Comparison of ENCODE assay signal across 8 cellular contexts in genomic region chr20:33789109-33789857, GRCh38. TPM values are rescaled to one million over a fixed set of nuclear protein-coding genes. Genes with fewer than 3 reads are reported as not detected.
DNase-seq lines count a peak whose midpoint lies in the region; ATAC-seq and TF ChIP-seq lines count a peak whose summit lies in the region.

No MANE protein-coding gene starts in this region.

- WGBS in prostate gland: 63% methylated on average over 11 of the region's 11 CpGs
- WGBS in testis, 2 donors: 80 to 90% methylated on average over 8 to 11 of the region's 11 CpGs

- peaks cover 5% of the 10 kb centered on the region for H3K4me1 ChIP-seq in prostate gland (replicated peaks)
- H3K4me1 ChIP-seq in testis: no peaks in the 10 kb centered on the region

- TF ChIP-seq POLR2A in prostate gland (IDR thresholded peaks at IDR 0.05) (no peak), testis (IDR thresholded peaks at IDR 0.05) (no peak)

- ATAC-seq in GM18868 (IDR thresholded peaks at IDR 0.05; ENCODE audit: unreplicated experiment) (no peak), GM19328 (IDR thresholded peaks at IDR 0.05; ENCODE audit: unreplicated experiment) (no peak)

- no peak overlapping the region for H3K4me3 ChIP-seq in fibroblast of pulmonary artery (replicated peaks; ENCODE audit: low read depth, low read length)
- no peak overlapping the region for H3K4me3 ChIP-seq in prostate gland
- H3K4me3 ChIP-seq in testis: no peak overlapping the region

- TF ChIP-seq CTCF in fibroblast of pulmonary artery (IDR thresholded peaks at IDR 0.05; ENCODE audit: low read length, missing control alignments) (no peak), prostate gland (IDR thresholded peaks at IDR 0.05) (no peak), testis (IDR thresholded peaks at IDR 0.05) (no peak)

- DNase-seq in EH (ENCODE audit: low read depth) (peak; percentile 95), RPMI7951 (ENCODE audit: low read depth) (peak; percentile 98), fibroblast of pulmonary artery (ENCODE audit: low read depth) (peak; percentile 95), prostate gland (ENCODE audit: low spot score) (peak; percentile 89), HEK293T (ENCODE audit: extremely low spot score) (no peak), testis (no peak)

- intact Hi-C loops in prostate gland (cut with DNase I): no loop called here
- intact Hi-C loops in testis (cut with DNase I; ENCODE audit: low total_unique reads): no loop called here

- H3K27me3 ChIP-seq in prostate gland (replicated peaks; ENCODE audit: insufficient read depth) (no peaks in the 10 kb centered on the region), testis (no peaks in the 10 kb centered on the region)

- H3K9me3 ChIP-seq in prostate gland: no peaks in the 10 kb centered on the region
- H3K9me3 ChIP-seq in testis: no peaks in the 10 kb centered on the region

- H3K27ac ChIP-seq in prostate gland (peak overlapping the region; percentile 50 to 65), testis (no peak overlapping the region)

- POLR2A ChIA-PET in HEK293T (lab: Yijun Ruan, JAX): no interaction called here

- CTCF ChIA-PET in HEK293T (lab: Yijun Ruan, JAX): no interaction called here

- H3K36me3 ChIP-seq in prostate gland (no peaks in the 10 kb centered on the region), testis (ENCODE audit: low read depth, missing control alignments) (no peaks in the 10 kb centered on the region)

TF ChIP-seq in HEK293T, 16 proteins besides CTCF, POLR2A, EP300 and RAD21:
- TF ChIP-seq HDGF (IDR thresholded peaks at IDR 0.05; ENCODE audit: borderline replicate concordance) (no peak), FOXA1 (IDR thresholded peaks at IDR 0.05) (no peak), FOXK2 (IDR thresholded peaks at IDR 0.05) (no peak), ZNF384 (IDR thresholded peaks at IDR 0.05) (no peak), FOXM1 (IDR thresholded peaks at IDR 0.05; ENCODE audit: borderline replicate concordance) (no peak), TARDBP (IDR thresholded peaks at IDR 0.05) (no peak), BHLHE40 (IDR thresholded peaks at IDR 0.05; ENCODE audit: borderline replicate concordance) (no peak), PKNOX1 (IDR thresholded peaks at IDR 0.05) (no peak), SUZ12 (IDR thresholded peaks at IDR 0.05) (no peak), ELF4 (IDR thresholded peaks at IDR 0.05) (no peak), CTBP1 (IDR thresholded peaks at IDR 0.05; ENCODE audit: borderline replicate concordance) (no peak), L3MBTL2 (conservative IDR thresholded peaks at IDR 0.05) (no peak), ARNT (IDR thresholded peaks at IDR 0.05) (no peak), NFRKB (IDR thresholded peaks at IDR 0.05) (no peak), SP1 (IDR thresholded peaks at IDR 0.05) (no peak), LEF1 (IDR thresholded peaks at IDR 0.05; ENCODE audit: borderline replicate concordance) (no peak)

RNA-seq across cellular contexts. Expression of gene CHMP4B, which starts 21.9 kb away (rescaled TPM):
- total RNA-seq in RPMI7951 (2014; rRNA removed; shearing (Covaris generic)): 47.8 and 54.1 TPM in 2 replicates
- 10 to 100 TPM; 75.7 to 85.8 TPM for total RNA-seq in prostate gland
- total RNA-seq in testis: 100 to 1,000 TPM in 1 of 2 donors, 10 to 100 TPM in 1; 98.3 to 102 TPM
- polyA plus RNA-seq in testis (ENCODE audit: insufficient read depth, low read depth, low replicate concordance): 114 TPM

RNA-seq across cellular contexts. Expression of gene ZNF341, which starts 57.5 kb away (rescaled TPM):
- total RNA-seq in RPMI7951 (2014; rRNA removed; shearing (Covaris generic)): 1.6 and 2.0 TPM in 2 replicates
- total RNA-seq in prostate gland (1 to 10 TPM; 2.8 to 7.0 TPM), testis (1 to 10 TPM; 7.0 to 8.7 TPM)
- polyA plus RNA-seq in testis (ENCODE audit: insufficient read depth, low read depth, low replicate concordance): 5.5 TPM

Comparison
In these comparisons a context has a peak if more than half of its experiments do, and no peak if none do; other contexts are left out.
1. DNase-seq: peak in EH (single experiment), RPMI7951 (single experiment), fibroblast of pulmonary artery (single experiment) and prostate gland (single experiment); none in HEK293T (single experiment) and testis (single experiment).
2. H3K27ac ChIP-seq: peak in prostate gland (2 of 2); none in testis (0 of 2).